In genomic region chr1:9561429-9561828, GRCh38 we compare ENCODE assay signal across 9 cellular contexts. TPM values are rescaled to one million over a fixed set of nuclear protein-coding genes. Genes with fewer than 3 reads are reported as not detected.
DNase-seq lines count a peak whose midpoint lies in the region; ATAC-seq and TF ChIP-seq lines count a peak whose summit lies in the region.
"Had no signal": no experiment of that assay in that cellular context is flagged by ENCODE, and none has a peak within 500 bp of the region (broad histone marks: within the 10 kb centered on the region; RNA-seq: fewer than 3 reads in every experiment).

No MANE protein-coding gene starts in this region.

- DNase-seq in COLO829 (ENCODE audit: low spot score) = peak; percentile 76
- DNase-seq in NCI-H1105 treated with DMSO at 0.1 percent for 48 hours (lab: John Stamatoyannopoulos, UW) = peak; percentile 76
- no peak for DNase-seq in right cardiac atrium
- peak; percentile 60 for DNase-seq in smooth muscle cell of the brain vasculature (ENCODE audit: low read depth, low spot score)
- no peak for DNase-seq in activated T-cell treated with anti-CD3 and anti-CD28 coated beads, Interleukin-2, amount 50 U/mL, for 72 hours
- no peak for DNase-seq in activated naive CD8-positive, alpha-beta T cell treated with anti-CD3 and anti-CD28 coated beads, Interleukin-2, amount 50 U/mL, for 24 hours
- DNase-seq: activated naive CD8-positive, alpha-beta T cell treated with anti-CD3 and anti-CD28 coated beads, Interleukin-2, amount 10 ng/mL, durations not matched to agents 7 days and 5 days had no signal

- H3K27ac ChIP-seq in VCaP (peak overlapping the region; percentile 88), right cardiac atrium (ENCODE audit: low read length) (no peak overlapping the region)

- no peak overlapping the region for H3K4me3 Mint-ChIP-seq in activated T-cell treated with anti-CD3 and anti-CD28 coated beads, Interleukin-2, amount 50 U/mL, for 72 hours
- H3K4me3 Mint-ChIP-seq in activated naive CD8-positive, alpha-beta T cell treated with anti-CD3 and anti-CD28 coated beads, Interleukin-2, amount 50 U/mL, for 24 hours = no peak overlapping the region
- H3K4me3 Mint-ChIP-seq: activated naive CD8-positive, alpha-beta T cell treated with anti-CD3 and anti-CD28 coated beads, Interleukin-2, amount 10 ng/mL, durations not matched to agents 7 days and 5 days had no signal

- H3K4me1 Mint-ChIP-seq in activated T-cell treated with anti-CD3 and anti-CD28 coated beads, Interleukin-2, amount 50 U/mL, for 72 hours (ENCODE audit: low read depth) = peaks cover 27% of the 10 kb centered on the region
- H3K4me1 Mint-ChIP-seq in activated naive CD8-positive, alpha-beta T cell treated with anti-CD3 and anti-CD28 coated beads, Interleukin-2, amount 50 U/mL, for 24 hours = peaks cover 30% of the 10 kb centered on the region

- peaks cover 1% of the 10 kb centered on the region for H3K4me1 ChIP-seq in right cardiac atrium (ENCODE audit: control insufficient read depth, insufficient read depth, low read length)

- no peak for TF ChIP-seq CTCF in VCaP (conservative IDR thresholded peaks at IDR 0.05)

- H3K36me3 Mint-ChIP-seq in activated T-cell treated with anti-CD3 and anti-CD28 coated beads, Interleukin-2, amount 50 U/mL, for 72 hours (ENCODE audit: insufficient read depth in 2 of 2) = peaks cover 2 to 7% of the 10 kb centered on the region in 2 donors
- peaks cover 36% of the 10 kb centered on the region for H3K36me3 Mint-ChIP-seq in activated naive CD8-positive, alpha-beta T cell treated with anti-CD3 and anti-CD28 coated beads, Interleukin-2, amount 50 U/mL, for 24 hours (ENCODE audit: low read depth)

- WGBS in right cardiac atrium = 14% methylated on average over 3 of the region's 3 CpGs

- intact Hi-C loops in right cardiac atrium (cut with DNase I) = no loop called here

- H3K4me3 ChIP-seq in right cardiac atrium (ENCODE audit: low read length) = no peak overlapping the region

- no peaks in the 10 kb centered on the region for H3K9me3 ChIP-seq in right cardiac atrium (ENCODE audit: control insufficient read depth, low read length)

- no peaks in the 10 kb centered on the region for H3K9me3 Mint-ChIP-seq in activated T-cell treated with anti-CD3 and anti-CD28 coated beads, Interleukin-2, amount 50 U/mL, for 72 hours
- H3K9me3 Mint-ChIP-seq in activated naive CD8-positive, alpha-beta T cell treated with anti-CD3 and anti-CD28 coated beads, Interleukin-2, amount 50 U/mL, for 24 hours = no peaks in the 10 kb centered on the region
- H3K9me3 Mint-ChIP-seq: activated naive CD8-positive, alpha-beta T cell treated with anti-CD3 and anti-CD28 coated beads, Interleukin-2, amount 10 ng/mL, durations not matched to agents 7 days and 5 days had no signal

- no peak overlapping the region for H3K27ac Mint-ChIP-seq in activated T-cell treated with anti-CD3 and anti-CD28 coated beads, Interleukin-2, amount 50 U/mL, for 72 hours
- H3K27ac Mint-ChIP-seq in activated naive CD8-positive, alpha-beta T cell treated with anti-CD3 and anti-CD28 coated beads, Interleukin-2, amount 50 U/mL, for 24 hours = no peak overlapping the region
- H3K27ac Mint-ChIP-seq: activated naive CD8-positive, alpha-beta T cell treated with anti-CD3 and anti-CD28 coated beads, Interleukin-2, amount 10 ng/mL, durations not matched to agents 7 days and 5 days had no signal

- peak; percentile 86 to 87 for ATAC-seq in right cardiac atrium
- ATAC-seq in HG03159 (IDR thresholded peaks at IDR 0.05; ENCODE audit: unreplicated experiment) = no peak
- no peak for ATAC-seq in activated T-cell treated with anti-CD3 and anti-CD28 coated beads, Interleukin-2, amount 50 U/mL, for 72 hours (replicated peaks in 1 of 2)
- ATAC-seq in activated naive CD8-positive, alpha-beta T cell treated with anti-CD3 and anti-CD28 coated beads, Interleukin-2, amount 50 U/mL, for 24 hours = no peak

- H3K27me3 Mint-ChIP-seq in activated T-cell treated with anti-CD3 and anti-CD28 coated beads, Interleukin-2, amount 50 U/mL, for 72 hours (ENCODE audit: low read depth) = no peaks in the 10 kb centered on the region
- no peaks in the 10 kb centered on the region for H3K27me3 Mint-ChIP-seq in activated naive CD8-positive, alpha-beta T cell treated with anti-CD3 and anti-CD28 coated beads, Interleukin-2, amount 50 U/mL, for 24 hours
- H3K27me3 Mint-ChIP-seq: activated naive CD8-positive, alpha-beta T cell treated with anti-CD3 and anti-CD28 coated beads, Interleukin-2, amount 10 ng/mL, durations not matched to agents 7 days and 5 days had no signal

- no peaks in the 10 kb centered on the region for H3K27me3 ChIP-seq in right cardiac atrium (ENCODE audit: control insufficient read depth, insufficient read depth)

RNA-seq across cellular contexts. Expression of gene SLC25A33, which starts 22.2 kb away (rescaled TPM):
- 10 to 100 TPM in 1 of 4 donors, 1 to 10 TPM in 3; 7.0 to 11.4 (median 8.0) TPM for total RNA-seq in right cardiac atrium
- 12.9 TPM for polyA plus RNA-seq in right cardiac atrium
- total RNA-seq in activated T-cell treated with anti-CD3 and anti-CD28 coated beads, Interleukin-2, amount 50 U/mL, for 72 hours = 1 to 10 TPM; 5.9 to 7.0 TPM

RNA-seq across cellular contexts. Expression of gene TMEM201, which starts 27.3 kb away (rescaled TPM):
- 10 to 100 TPM; 18.4 to 23.3 (median 21.1) TPM for total RNA-seq in right cardiac atrium
- 14.5 TPM for polyA plus RNA-seq in right cardiac atrium
- total RNA-seq in activated T-cell treated with anti-CD3 and anti-CD28 coated beads, Interleukin-2, amount 50 U/mL, for 72 hours = 10 to 100 TPM in 1 of 2 donors, 1 to 10 TPM in 1; 9.3 to 14.0 TPM

Comparison
In these comparisons a context has a peak if more than half of its experiments do, and no peak if none do; other contexts are left out.
1. DNase-seq: peak in COLO829 (single experiment), NCI-H1105 treated with DMSO at 0.1 percent for 48 hours (single experiment) and smooth muscle cell of the brain vasculature (single experiment); none in right cardiac atrium (0 of 3), activated T-cell treated with anti-CD3 and anti-CD28 coated beads, Interleukin-2, amount 50 U/mL, for 72 hours (0 of 2) and activated naive CD8-positive, alpha-beta T cell treated with anti-CD3 and anti-CD28 coated beads, Interleukin-2, amount 50 U/mL, for 24 hours (single experiment).
2. ATAC-seq: peak in right cardiac atrium (2 of 2); none in HG03159 (single experiment), activated T-cell treated with anti-CD3 and anti-CD28 coated beads, Interleukin-2, amount 50 U/mL, for 72 hours (0 of 2) and activated naive CD8-positive, alpha-beta T cell treated with anti-CD3 and anti-CD28 coated beads, Interleukin-2, amount 50 U/mL, for 24 hours (single experiment).